Comparison of ENCODE assay signal across 1 cellular context in genomic region chr14:74619672-74620131, GRCh38.
TF ChIP-seq lines count a peak whose summit lies in the region.

No MANE protein-coding gene starts in this region.

TF ChIP-seq in K562, 482 proteins besides CTCF, POLR2A, EP300 and RAD21 (continued from another document):
- TF ChIP-seq ATF7 (IDR thresholded peaks at IDR 0.05) (0 out of 2 replicates have a peak, but pooled peaks have one; percentile 13), RBBP5 (IDR thresholded peaks at IDR 0.05; ENCODE audit: borderline replicate concordance, insufficient read depth, low read length, poor library complexity, severe bottlenecking) (peak; percentile 22), HDAC2 (IDR thresholded peaks at IDR 0.05) (no peak), NFIC (IDR thresholded peaks at IDR 0.05) (peak; percentile 37), ATF3 (IDR thresholded peaks at IDR 0.05) (peak; percentile 73), ATF3 (CRISPR knock-in tag; conservative IDR thresholded peaks at IDR 0.05) (no peak), ZNF740 (CRISPR knock-in tag; IDR thresholded peaks at IDR 0.05) (0 out of 2 replicates have a peak, but pooled peaks have one; percentile 42), ZNF740 (tag; IDR thresholded peaks at IDR 0.05) (no peak), JUN (IDR thresholded peaks at IDR 0.05; ENCODE audit: borderline replicate concordance, low read depth, low read length) (peak; percentile 25; the same call in 1 of the 2 replicates), JUN (CRISPR knock-in tag; IDR thresholded peaks at IDR 0.05; ENCODE audit: borderline replicate concordance) (no peak), TSHZ1 (CRISPR knock-in tag; IDR thresholded peaks at IDR 0.05) (no peak), SMARCC2 (IDR thresholded peaks at IDR 0.05; ENCODE audit: low read depth) (no peak), JUND (IDR thresholded peaks at IDR 0.05; ENCODE audit: borderline replicate concordance, low read depth, low read length) (peak; percentile 77), JUND (tag; IDR thresholded peaks at IDR 0.05; ENCODE audit: borderline replicate concordance, low read depth, low read length) (0 out of 3 replicates have a peak, but pooled peaks have one; percentile 45)
